In the genomic region with DNA sequence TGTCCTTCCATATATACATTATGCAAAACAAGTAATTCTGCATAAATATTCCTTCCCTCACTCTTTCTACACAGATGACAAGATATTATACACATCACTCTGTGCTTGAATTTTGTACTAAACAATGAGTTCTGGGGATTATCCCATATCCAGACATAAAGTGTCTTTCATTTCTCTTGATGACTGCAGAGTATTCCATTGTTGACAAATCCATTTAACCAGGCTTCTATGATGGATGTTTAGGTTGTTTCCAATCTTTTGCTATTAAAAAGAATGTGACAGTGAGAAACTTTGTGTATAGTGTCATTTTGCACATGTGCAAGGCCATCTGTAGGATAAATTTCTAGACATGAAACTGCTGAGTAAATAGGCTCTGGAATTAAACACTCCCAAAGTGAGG, we compare ENCODE assay signal across 20 cellular contexts.
"Had no signal": no experiment of that assay in that cellular context is flagged by ENCODE, and none has a peak within 500 bp of the region (broad histone marks: within the 10 kb centered on the region; RNA-seq: fewer than 3 reads in every experiment).

No MANE protein-coding gene starts in this region.

- H3K9me3 Mint-ChIP-seq: endodermal cell; naive thymus-derived CD8-positive, alpha-beta T cell had no signal

- ATAC-seq: left colon; mucosa of descending colon; naive thymus-derived CD8-positive, alpha-beta T cell; psoas muscle had no signal

- H3K36me3 ChIP-seq: neutrophil, sigmoid colon had no signal

- H3K36me3 Mint-ChIP-seq: naive thymus-derived CD8-positive, alpha-beta T cell had no signal

- H3K4me1 ChIP-seq: psoas muscle had no signal

- H3K4me3 Mint-ChIP-seq: endodermal cell; naive thymus-derived CD8-positive, alpha-beta T cell had no signal

- H3K27ac ChIP-seq: coronary artery, hepatocyte, neutrophil, psoas muscle, skin epidermis had no signal

- H3K27me3 ChIP-seq: hepatocyte, neutrophil, sigmoid colon had no signal

- H3K27ac Mint-ChIP-seq: endodermal cell had no signal

- DNase-seq: central memory CD4-positive, alpha-beta T cell; effector CD4-positive, alpha-beta T cell; endodermal cell; erythroblast; glutamatergic neuron; kidney; left colon; mammary epithelial cell; mucosa of descending colon; naive thymus-derived CD8-positive, alpha-beta T cell; psoas muscle; retina; sigmoid colon; stimulated activated CD4-positive, alpha-beta T cell treated with anti-CD3 and anti-CD28 coated beads, Interleukin-12 subunit alpha, Interleukin-12 subunit beta, amount 100 ng/mL, for 4 hours; stimulated activated naive CD4-positive, alpha-beta T cell treated with Interleukin-2 at 50 U/mL for 16 hours; trophoblast cell had no signal

- H3K27me3 Mint-ChIP-seq: naive thymus-derived CD8-positive, alpha-beta T cell had no signal

- H3K9me3 ChIP-seq: mucosa of descending colon, neutrophil, psoas muscle, sigmoid colon had no signal

- H3K4me3 ChIP-seq: coronary artery, hepatocyte, mucosa of descending colon, psoas muscle, sigmoid colon, skin epidermis had no signal
